ENCODE assay signal across 24 cellular contexts in the genomic region with DNA sequence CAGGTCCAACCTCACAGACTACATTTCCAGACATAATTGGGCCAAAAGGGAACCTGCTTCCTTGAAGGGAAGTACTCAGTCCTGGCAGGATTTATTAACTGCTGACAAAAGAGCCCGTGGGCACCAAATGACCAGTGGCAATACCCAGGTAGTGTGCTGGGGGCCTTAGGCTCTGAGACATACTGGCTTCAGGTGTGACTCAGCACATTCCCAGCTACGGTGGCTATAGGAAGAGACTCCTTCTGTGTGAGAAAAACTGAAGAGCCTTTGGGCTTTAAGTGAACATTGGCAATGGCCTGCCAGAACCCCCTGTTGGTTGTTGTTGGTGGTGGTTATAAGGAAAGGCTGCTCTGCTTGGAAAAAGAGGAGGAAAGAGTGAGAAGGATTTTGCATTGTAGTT.
DNase-seq lines count a peak whose midpoint lies in the region; ATAC-seq, FAIRE-seq and TF ChIP-seq lines count a peak whose summit lies in the region.
"Had no signal": no experiment of that assay in that cellular context is flagged by ENCODE, and none has a peak within 500 bp of the region (broad histone marks: within the 10 kb centered on the region; RNA-seq: fewer than 3 reads in every experiment).

No MANE protein-coding gene starts in this region.

- TF ChIP-seq POLR2A in gastroesophageal sphincter (IDR thresholded peaks at IDR 0.05) = no peak

- no peak overlapping the region for H3K4me3 ChIP-seq in gastroesophageal sphincter
- H3K4me3 ChIP-seq: heart left ventricle, suprapubic skin had no signal

- H3K27ac ChIP-seq in gastroesophageal sphincter = no peak overlapping the region
- H3K27ac ChIP-seq: brain microvascular endothelial cell, heart left ventricle, HL-60, suprapubic skin, WERI-Rb-1 had no signal

- 75 to 80% methylated on average over 1 to 2 of the region's 2 CpGs for WGBS in gastroesophageal sphincter (ENCODE audit: low coverage in 1 of 2), 2 donors

- ATAC-seq in gastroesophageal sphincter = peak; percentile 10
- no peak for ATAC-seq in HG02642 (IDR thresholded peaks at IDR 0.05; ENCODE audit: poor library complexity, unreplicated experiment)
- ATAC-seq in left ventricle myocardium superior = no peak
- ATAC-seq: activated T-cell treated with anti-CD3 and anti-CD28 coated beads, Interleukin-2, amount 50 U/mL, for 4 hours; CD8-positive, alpha-beta T cell; heart left ventricle; left colon; Panc1 had no signal

- intact Hi-C loops in left ventricle myocardium superior (cut with micrococcal nuclease) = no loop called here

- no peaks in the 10 kb centered on the region for H3K27me3 ChIP-seq in gastroesophageal sphincter
- H3K27me3 ChIP-seq: brain microvascular endothelial cell, heart left ventricle, suprapubic skin had no signal

- in situ Hi-C loops in ACHN (cut with HindIII; ENCODE audit: low pct_ligation_motif_present, low pct_unique_long_range_greater_than_20kb, low sequenced_read_pairs) = no loop called here

- no peak for TF ChIP-seq CTCF in gastroesophageal sphincter (IDR thresholded peaks at IDR 0.05)

- no peaks in the 10 kb centered on the region for H3K4me1 ChIP-seq in gastroesophageal sphincter
- H3K4me1 ChIP-seq: heart left ventricle, suprapubic skin had no signal

- no peaks in the 10 kb centered on the region for H3K36me3 ChIP-seq in gastroesophageal sphincter
- H3K36me3 ChIP-seq: brain microvascular endothelial cell, heart left ventricle, suprapubic skin, WERI-Rb-1 had no signal

- TF ChIP-seq EP300 in gastroesophageal sphincter (IDR thresholded peaks at IDR 0.05) = no peak

- H3K9me3 ChIP-seq in gastroesophageal sphincter = no peaks in the 10 kb centered on the region
- H3K9me3 ChIP-seq: suprapubic skin had no signal

- no peak for FAIRE-seq in RCC 7860 (lab: Jason Lieb, UNC)
- FAIRE-seq in GM19239 (lab: Jason Lieb, UNC) = no peak

- peak; percentile 43 for DNase-seq in DMS53 (lab: John Stamatoyannopoulos, UW)
- no peak for DNase-seq in DMS53 treated with DMSO at 0.1 percent for 48 hours (lab: John Stamatoyannopoulos, UW; ENCODE audit: unreplicated experiment)
- peak; percentile 62 for DNase-seq in RCC 7860 (ENCODE audit: low spot score)
- no peak for DNase-seq in ACHN
- no peak for DNase-seq in GM19239 (ENCODE audit: insufficient read length, low spot score)
- no peak for DNase-seq in left ventricle myocardium superior
- DNase-seq: 8988T; activated CD4-positive, alpha-beta T cell treated with anti-CD3 and anti-CD28 coated beads, Interleukin-2, amount 10 ng/mL, durations not matched to agents 7 days and 5 days; activated T-cell treated with anti-CD3 and anti-CD28 coated beads, Interleukin-2, amount 50 U/mL, for 4 hours; brain microvascular endothelial cell; CD8-positive, alpha-beta T cell; left colon; NCI-H1048; NCI-H1694 treated with DMSO at 0.1 percent for 48 hours; NCI-H524 treated with DMSO at 0.1 percent for 48 hours; SIG-M5; stimulated activated naive CD4-positive, alpha-beta T cell; WERI-Rb-1 had no signal

Comparison
In these comparisons a context has a peak if more than half of its experiments do, and no peak if none do; other contexts are left out.
1. DNase-seq: peak in DMS53 (single experiment) and RCC 7860 (single experiment); none in DMS53 treated with DMSO at 0.1 percent for 48 hours (single experiment), ACHN (single experiment), GM19239 (single experiment) and left ventricle myocardium superior (single experiment).